Comparison of ENCODE assay signal across 1 cellular context in genomic region chr1:83959824-83960441, GRCh38.
TF ChIP-seq lines count a peak whose summit lies in the region.

No MANE protein-coding gene starts in this region.

TF ChIP-seq in HepG2, 621 proteins besides CTCF, POLR2A, EP300 and RAD21:
- no peak for TF ChIP-seq ZNF766 (CRISPR knock-in tag; IDR thresholded peaks at IDR 0.05; ENCODE audit: borderline replicate concordance)
- 0 out of 2 replicates have a peak, but pooled peaks have one; percentile 16 for TF ChIP-seq ATF7 (IDR thresholded peaks at IDR 0.05)
- TF ChIP-seq ATF7 (CRISPR knock-in tag; IDR thresholded peaks at IDR 0.05) = no peak
- TF ChIP-seq CEBPB (IDR thresholded peaks at IDR 0.05; ENCODE audit: borderline replicate concordance, low read depth, low read length) = peak; percentile 26; the same call in 1 of the 2 replicates
